20 cellular contexts compared by ENCODE assay signal in genomic region chr13:98584668-98585397, GRCh38. TPM values are rescaled to one million over a fixed set of nuclear protein-coding genes. Genes with fewer than 3 reads are reported as not detected.
DNase-seq lines count a peak whose midpoint lies in the region; ATAC-seq, FAIRE-seq and TF ChIP-seq lines count a peak whose summit lies in the region.
"Had no signal": no experiment of that assay in that cellular context is flagged by ENCODE, and none has a peak within 500 bp of the region (broad histone marks: within the 10 kb centered on the region; RNA-seq: fewer than 3 reads in every experiment).

No MANE protein-coding gene starts in this region.

- peaks cover 29% of the 10 kb centered on the region for H3K4me1 Mint-ChIP-seq in stimulated activated naive CD8-positive, alpha-beta T cell treated with anti-CD3 and anti-CD28 coated beads, Interleukin-15, amount 100 ng/mL, for 72 hours
- peaks cover 6% of the 10 kb centered on the region for H3K4me1 Mint-ChIP-seq in activated T-cell treated with anti-CD3 and anti-CD28 coated beads, Interleukin-2, amount 50 U/mL, for 4 hours (ENCODE audit: low read depth)
- H3K4me1 Mint-ChIP-seq: naive B cell had no signal

- no peak for TF ChIP-seq CTCF in bronchial epithelial cell (IDR thresholded peaks at IDR 0.05; ENCODE audit: insufficient read depth, low read length, severe bottlenecking)
- TF ChIP-seq CTCF in mucosa of descending colon (IDR thresholded peaks at IDR 0.05) = no peak
- TF ChIP-seq CTCF in upper lobe of right lung (IDR thresholded peaks at IDR 0.05) = no peak

- H3K27me3 ChIP-seq in bronchial epithelial cell (ENCODE audit: control insufficient read depth, insufficient read depth, low read length) (no peaks in the 10 kb centered on the region), upper lobe of right lung (no peaks in the 10 kb centered on the region)
- H3K27me3 ChIP-seq: MG63 had no signal

- no peak overlapping the region for H3K27ac ChIP-seq in upper lobe of right lung
- H3K27ac ChIP-seq: prostate gland had no signal

- H3K4me1 ChIP-seq in mucosa of descending colon (ENCODE audit: low read depth) = peaks cover 13% of the 10 kb centered on the region
- H3K4me1 ChIP-seq in upper lobe of right lung = no peaks in the 10 kb centered on the region
- H3K4me1 ChIP-seq: prostate gland had no signal

- H3K36me3 Mint-ChIP-seq in activated T-cell treated with anti-CD3 and anti-CD28 coated beads, Interleukin-2, amount 50 U/mL, for 4 hours (ENCODE audit: insufficient read depth) = no peaks in the 10 kb centered on the region
- H3K36me3 Mint-ChIP-seq: CD8-positive, alpha-beta T cell; stimulated activated effector memory CD8-positive, alpha-beta T cell treated with anti-CD3 and anti-CD28 coated beads, Interleukin-12 subunit alpha, Interleukin-12 subunit beta, amount 100 ng/mL, for 72 hours had no signal

- H3K27me3 Mint-ChIP-seq in stimulated activated naive CD8-positive, alpha-beta T cell treated with anti-CD3 and anti-CD28 coated beads, Interleukin-15, amount 100 ng/mL, for 72 hours = no peaks in the 10 kb centered on the region
- no peaks in the 10 kb centered on the region for H3K27me3 Mint-ChIP-seq in activated T-cell treated with anti-CD3 and anti-CD28 coated beads, Interleukin-2, amount 50 U/mL, for 4 hours (ENCODE audit: low read depth)
- H3K27me3 Mint-ChIP-seq: naive B cell had no signal

- peaks cover 0 to 2% of the 10 kb centered on the region in 2 donors for H3K9me3 Mint-ChIP-seq in stimulated activated naive CD8-positive, alpha-beta T cell treated with anti-CD3 and anti-CD28 coated beads, Interleukin-15, amount 100 ng/mL, for 72 hours
- H3K9me3 Mint-ChIP-seq in activated T-cell treated with anti-CD3 and anti-CD28 coated beads, Interleukin-2, amount 50 U/mL, for 4 hours = peaks cover 2% of the 10 kb centered on the region
- H3K9me3 Mint-ChIP-seq: CD8-positive, alpha-beta T cell had no signal

- intact Hi-C loops in mucosa of descending colon (cut with DNase I, micrococcal nuclease) = no loop called here
- intact Hi-C loops in upper lobe of right lung (cut with DNase I) = no loop called here

- no peaks in the 10 kb centered on the region for H3K36me3 ChIP-seq in bronchial epithelial cell (ENCODE audit: control insufficient read depth, insufficient read depth, low read length)
- no peaks in the 10 kb centered on the region for H3K36me3 ChIP-seq in mucosa of descending colon (ENCODE audit: low read depth)
- no peaks in the 10 kb centered on the region for H3K36me3 ChIP-seq in upper lobe of right lung
- H3K36me3 ChIP-seq: MG63, prostate gland had no signal

- no peaks in the 10 kb centered on the region for H3K9me3 ChIP-seq in mucosa of descending colon
- no peaks in the 10 kb centered on the region for H3K9me3 ChIP-seq in upper lobe of right lung
- H3K9me3 ChIP-seq: MG63, prostate gland had no signal

- ATAC-seq in stimulated activated naive CD8-positive, alpha-beta T cell treated with anti-CD3 and anti-CD28 coated beads, Interleukin-15, Interleukin-2, amounts not matched to agents 100 U/mL and 50 U/mL, for 24 hours = peak; percentile 10
- ATAC-seq in stimulated activated naive CD8-positive, alpha-beta T cell treated with anti-CD3 and anti-CD28 coated beads, Interleukin-15, amount 100 ng/mL, for 72 hours = no peak
- peak; percentile 75 for ATAC-seq in mucosa of descending colon
- ATAC-seq in upper lobe of right lung = no peak
- ATAC-seq in activated T-cell treated with anti-CD3 and anti-CD28 coated beads, Interleukin-2, amount 50 U/mL, for 4 hours = no peak
- no peak for ATAC-seq in activated CD4-positive, CD25-positive, alpha-beta regulatory T cell treated with anti-CD3 and anti-CD28 coated beads, Interleukin-2, amount 50 U/mL, for 24 hours
- ATAC-seq: CD8-positive, alpha-beta T cell; stimulated activated effector memory CD8-positive, alpha-beta T cell treated with anti-CD3 and anti-CD28 coated beads, Interleukin-12 subunit alpha, Interleukin-12 subunit beta, amount 100 ng/mL, for 72 hours had no signal

- H3K27ac Mint-ChIP-seq in stimulated activated naive CD8-positive, alpha-beta T cell treated with anti-CD3 and anti-CD28 coated beads, Interleukin-15, amount 100 ng/mL, for 72 hours = no peak overlapping the region
- H3K27ac Mint-ChIP-seq: CD8-positive, alpha-beta T cell; naive B cell; stimulated activated effector memory CD8-positive, alpha-beta T cell treated with anti-CD3 and anti-CD28 coated beads, Interleukin-12 subunit alpha, Interleukin-12 subunit beta, amount 100 ng/mL, for 72 hours; T-helper 2 cell treated with Interferon-gamma antibody and Interleukin-4, amounts not matched to agents 5 μg/mL and 100 μg/mL, for 36 hours had no signal

- no peak for DNase-seq in stimulated activated naive CD8-positive, alpha-beta T cell treated with anti-CD3 and anti-CD28 coated beads, Interleukin-15, Interleukin-2, amounts not matched to agents 100 U/mL and 50 U/mL, for 24 hours
- DNase-seq in stimulated activated naive CD8-positive, alpha-beta T cell treated with anti-CD3 and anti-CD28 coated beads, Interleukin-15, amount 100 ng/mL, for 72 hours = no peak
- DNase-seq in bronchial epithelial cell (ENCODE audit: low read depth) = peak; percentile 84
- DNase-seq in mucosa of descending colon = no peak
- DNase-seq in NCI-H226 = no peak
- no peak for DNase-seq in upper lobe of right lung
- no peak for DNase-seq in activated T-cell treated with anti-CD3 and anti-CD28 coated beads, Interleukin-2, amount 50 U/mL, for 4 hours
- DNase-seq: activated CD4-positive, alpha-beta T cell treated with anti-CD3 and anti-CD28 coated beads for 1 hour; activated gamma-delta T cell; CD8-positive, alpha-beta T cell; MG63; naive B cell; NCI-H1694; NCI-H345; SHP77; stimulated activated CD4-positive, alpha-beta T cell treated with anti-CD3 and anti-CD28 coated beads, Interleukin-12 subunit alpha, Interleukin-12 subunit beta, amount 100 ng/mL, for 4 hours had no signal

- H3K4me3 ChIP-seq in bronchial epithelial cell (ENCODE audit: low read depth, low read length) (no peak overlapping the region), mucosa of descending colon (no peak overlapping the region), upper lobe of right lung (no peak overlapping the region)
- H3K4me3 ChIP-seq: MG63, prostate gland had no signal

- FAIRE-seq in bronchial epithelial cell (lab: Jason Lieb, UNC) = peak; percentile 23

- no peak overlapping the region for H3K4me3 Mint-ChIP-seq in stimulated activated naive CD8-positive, alpha-beta T cell treated with anti-CD3 and anti-CD28 coated beads, Interleukin-15, amount 100 ng/mL, for 72 hours
- no peak overlapping the region for H3K4me3 Mint-ChIP-seq in activated T-cell treated with anti-CD3 and anti-CD28 coated beads, Interleukin-2, amount 50 U/mL, for 4 hours
- H3K4me3 Mint-ChIP-seq: CD8-positive, alpha-beta T cell; naive B cell; stimulated activated effector memory CD8-positive, alpha-beta T cell treated with anti-CD3 and anti-CD28 coated beads, Interleukin-12 subunit alpha, Interleukin-12 subunit beta, amount 100 ng/mL, for 72 hours; T-helper 2 cell treated with Interferon-gamma antibody and Interleukin-4, amounts not matched to agents 5 μg/mL and 100 μg/mL, for 36 hours had no signal

RNA-seq across cellular contexts. Expression of gene STK24, which starts 7.9 kb away (rescaled TPM):
- total RNA-seq in bronchial epithelial cell = 168 and 171 TPM in 2 replicates
- total RNA-seq in mucosa of descending colon = 100 to 1,000 TPM; 190 to 210 (median 204) TPM
- 94.6 TPM for total RNA-seq in upper lobe of right lung
- 100 to 1,000 TPM; 135 to 152 (median 142) TPM for total RNA-seq in activated T-cell treated with anti-CD3 and anti-CD28 coated beads, Interleukin-2, amount 50 U/mL, for 4 hours

Comparison
In these comparisons a context has a peak if more than half of its experiments do, and no peak if none do; other contexts are left out.
1. ATAC-seq: peak in stimulated activated naive CD8-positive, alpha-beta T cell treated with anti-CD3 and anti-CD28 coated beads, Interleukin-15, Interleukin-2, amounts not matched to agents 100 U/mL and 50 U/mL, for 24 hours (single experiment) and mucosa of descending colon (single experiment); none in stimulated activated naive CD8-positive, alpha-beta T cell treated with anti-CD3 and anti-CD28 coated beads, Interleukin-15, amount 100 ng/mL, for 72 hours (single experiment), upper lobe of right lung (single experiment), activated T-cell treated with anti-CD3 and anti-CD28 coated beads, Interleukin-2, amount 50 U/mL, for 4 hours (0 of 2) and activated CD4-positive, CD25-positive, alpha-beta regulatory T cell treated with anti-CD3 and anti-CD28 coated beads, Interleukin-2, amount 50 U/mL, for 24 hours (0 of 2).